ENCODE assay signal across 25 cellular contexts in the genomic region with DNA sequence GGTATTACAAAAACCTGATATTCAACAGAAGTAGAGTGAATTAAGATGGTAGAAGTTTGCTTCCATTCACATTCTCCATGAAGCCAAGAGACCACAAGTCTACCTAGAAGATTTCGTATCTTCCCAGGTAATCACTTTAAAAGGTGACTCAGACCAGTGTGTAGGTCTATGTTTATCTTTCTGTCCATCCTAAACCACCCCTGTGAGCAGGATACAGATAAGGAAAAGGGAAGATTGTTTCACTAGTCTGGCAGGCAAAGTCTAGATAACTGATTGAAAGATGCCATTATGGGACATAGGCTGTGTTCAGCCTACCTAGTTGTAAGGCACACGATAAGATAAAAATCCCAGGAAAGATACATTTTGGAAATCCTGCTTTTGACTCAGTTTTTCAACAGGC.
"Had no signal": no experiment of that assay in that cellular context is flagged by ENCODE, and none has a peak within 500 bp of the region (broad histone marks: within the 10 kb centered on the region; RNA-seq: fewer than 3 reads in every experiment).

No MANE protein-coding gene starts in this region.

- DNase-seq: colonic mucosa; cortex of kidney; effector CD8-positive, alpha-beta T cell; effector memory CD8-positive, alpha-beta T cell; endodermal cell; erythroblast; esophagus squamous epithelium; foreskin fibroblast; foreskin melanocyte; gastrocnemius medialis; glutamatergic neuron; head of caudate nucleus; heart right ventricle; hippocampal formation; left lung; left ventricle myocardium superior; lower lobe of right lung; mesenchymal stem cell; midbrain; naive thymus-derived CD4-positive, alpha-beta T cell had no signal

- H3K36me3 ChIP-seq: colonic mucosa, esophagus squamous epithelium, gastrocnemius medialis, heart right ventricle, left lung, lower lobe of right lung had no signal

- ATAC-seq: effector memory CD8-positive, alpha-beta T cell; esophagus mucosa; gastrocnemius medialis; heart right ventricle; left lung; left ventricle myocardium superior; lower lobe of right lung; naive thymus-derived CD4-positive, alpha-beta T cell had no signal

- H3K27ac ChIP-seq: colonic mucosa, epithelial cell of prostate, esophagus squamous epithelium, gastrocnemius medialis, heart right ventricle, left lung, lower lobe of right lung had no signal

- FAIRE-seq: endometrium, islet of Langerhans, keratinocyte had no signal

- H3K4me3 ChIP-seq: colonic mucosa, esophagus squamous epithelium, gastrocnemius medialis, heart right ventricle, left lung, lower lobe of right lung had no signal

- H3K4me1 ChIP-seq: colonic mucosa, esophagus squamous epithelium, gastrocnemius medialis, heart right ventricle, left lung, lower lobe of right lung had no signal

- H3K27me3 ChIP-seq: colonic mucosa, esophagus squamous epithelium, gastrocnemius medialis, heart right ventricle, left lung had no signal

- H3K9me3 ChIP-seq: colonic mucosa, esophagus squamous epithelium, gastrocnemius medialis, lower lobe of right lung had no signal
